19 cellular contexts compared by ENCODE assay signal in genomic region chr7:143299346-143299745, GRCh38. TPM values are rescaled to one million over a fixed set of nuclear protein-coding genes. Genes with fewer than 3 reads are reported as not detected.
DNase-seq lines count a peak whose midpoint lies in the region; ATAC-seq and TF ChIP-seq lines count a peak whose summit lies in the region.
"Had no signal": no experiment of that assay in that cellular context is flagged by ENCODE, and none has a peak within 500 bp of the region (broad histone marks: within the 10 kb centered on the region; RNA-seq: fewer than 3 reads in every experiment).

No MANE protein-coding gene starts in this region.

- peaks cover 51% of the 10 kb centered on the region for H3K36me3 ChIP-seq in CD8-positive, alpha-beta T cell (ENCODE audit: insufficient read depth, low read length)

- no peak overlapping the region for H3K4me3 Mint-ChIP-seq in CD8-positive, alpha-beta T cell
- no peak overlapping the region for H3K4me3 Mint-ChIP-seq in activated T-helper 1 cell treated with anti-CD3 and anti-CD28 coated beads, Interleukin-12 subunit alpha, Interleukin-12 subunit beta, Interleukin-2, Interleukin-4 antibody, amounts not matched to agents 30 ng/mL and 10 ng/mL and 1 ng/mL, durations not matched to agents 14 hours and 24 hours and 36 hours
- no peak overlapping the region for H3K4me3 Mint-ChIP-seq in activated CD8-positive, alpha-beta T cell treated with anti-CD3 and anti-CD28 coated beads, Interleukin-2, amount 10 ng/mL, durations not matched to agents 7 days and 5 days
- H3K4me3 Mint-ChIP-seq: activated CD4-positive, alpha-beta T cell treated with anti-CD3 and anti-CD28 coated beads, Interleukin-2, amount 10 ng/mL, durations not matched to agents 7 days and 5 days had no signal

- CTCF ChIA-PET in CD8-positive, alpha-beta T cell (lab: Charles Lee) = interaction anchor here (0.6 to 9.7 kb wide), 48 partner anchors 8 to 128 kb away, joined by 3 to 180 read pairs (median 5); partner anchors contain the start of genes CASP2, CLCN1 and GSTK1
- CTCF ChIA-PET in activated CD8-positive, alpha-beta T cell treated with anti-CD3 and anti-CD28 coated beads, Interleukin-2, amount 10 ng/mL, durations not matched to agents 7 days and 5 days (lab: Charles Lee) = interaction anchor here (0.7 to 13.9 kb wide), 44 partner anchors 9 to 294 kb away, joined by 3 to 274 read pairs (median 6); partner anchors contain the start of genes CASP2, EPHA1 and GSTK1

- peaks cover 92% of the 10 kb centered on the region for H3K36me3 Mint-ChIP-seq in CD8-positive, alpha-beta T cell
- peaks cover 76% of the 10 kb centered on the region for H3K36me3 Mint-ChIP-seq in activated T-helper 1 cell treated with anti-CD3 and anti-CD28 coated beads, Interleukin-12 subunit alpha, Interleukin-12 subunit beta, Interleukin-2, Interleukin-4 antibody, amounts not matched to agents 30 ng/mL and 10 ng/mL and 1 ng/mL, durations not matched to agents 14 hours and 24 hours and 36 hours (ENCODE audit: low read depth)
- peaks cover 92% of the 10 kb centered on the region for H3K36me3 Mint-ChIP-seq in activated CD8-positive, alpha-beta T cell treated with anti-CD3 and anti-CD28 coated beads, Interleukin-2, amount 10 ng/mL, durations not matched to agents 7 days and 5 days (ENCODE audit: low read depth)

- intact Hi-C loops in CD8-positive, alpha-beta T cell (cut with DNase I, micrococcal nuclease) = loop anchor here in 1 of 2 experiments (1.0 kb wide), 2 partner anchors 11 to 59 kb away; partner anchors contain the start of gene CASP2
- intact Hi-C loops in activated T-helper 1 cell treated with anti-CD3 and anti-CD28 coated beads, Interleukin-12 subunit alpha, Interleukin-12 subunit beta, Interleukin-2, Interleukin-4 antibody, amounts not matched to agents 30 ng/mL and 10 ng/mL and 1 ng/mL, durations not matched to agents 14 hours and 24 hours and 36 hours (cut with micrococcal nuclease) = loop anchor here (1.0 kb wide), 2 partner anchors 10 to 59 kb away; no protein-coding TSS in a partner anchor
- intact Hi-C loops in left ventricle myocardium superior (cut with micrococcal nuclease) = no loop called here

- no peaks in the 10 kb centered on the region for H3K27me3 ChIP-seq in CD8-positive, alpha-beta T cell (ENCODE audit: insufficient read depth, low read length)
- H3K27me3 ChIP-seq: MG63, SJSA1 had no signal

- peaks cover 35% of the 10 kb centered on the region for H3K4me1 Mint-ChIP-seq in CD8-positive, alpha-beta T cell (ENCODE audit: low read depth)
- peaks cover 57% of the 10 kb centered on the region for H3K4me1 Mint-ChIP-seq in activated T-helper 1 cell treated with anti-CD3 and anti-CD28 coated beads, Interleukin-12 subunit alpha, Interleukin-12 subunit beta, Interleukin-2, Interleukin-4 antibody, amounts not matched to agents 30 ng/mL and 10 ng/mL and 1 ng/mL, durations not matched to agents 14 hours and 24 hours and 36 hours (ENCODE audit: low read depth)
- H3K4me1 Mint-ChIP-seq in activated CD8-positive, alpha-beta T cell treated with anti-CD3 and anti-CD28 coated beads, Interleukin-2, amount 10 ng/mL, durations not matched to agents 7 days and 5 days (ENCODE audit: low read depth) = peaks cover 51% of the 10 kb centered on the region

- no peak for ATAC-seq in CD8-positive, alpha-beta T cell
- ATAC-seq in left ventricle myocardium superior (peak; percentile 84), HG03354 (IDR thresholded peaks at IDR 0.05; ENCODE audit: poor library complexity, severe bottlenecking, unreplicated experiment) (no peak)
- ATAC-seq in activated CD8-positive, alpha-beta T cell treated with anti-CD3 and anti-CD28 coated beads, Interleukin-2, amount 10 ng/mL, durations not matched to agents 7 days and 5 days = no peak

- H3K4me1 ChIP-seq in CD8-positive, alpha-beta T cell (ENCODE audit: insufficient read depth, low read length) = peaks cover 9% of the 10 kb centered on the region

- no peak overlapping the region for H3K27ac ChIP-seq in CD8-positive, alpha-beta T cell (ENCODE audit: low read depth, low read length)
- H3K27ac ChIP-seq: SJSA1, thoracic aorta had no signal

- DNase-seq in AG08395 (ENCODE audit: low spot score) = peak; percentile 27
- no peak for DNase-seq in CD8-positive, alpha-beta T cell
- no peak for DNase-seq in activated T-helper 1 cell treated with anti-CD3 and anti-CD28 coated beads, Interleukin-12 subunit alpha, Interleukin-12 subunit beta, Interleukin-2, Interleukin-4 antibody, amounts not matched to agents 30 ng/mL and 10 ng/mL and 1 ng/mL, durations not matched to agents 14 hours and 24 hours and 36 hours (ENCODE audit: low spot score)
- no peak for DNase-seq in left ventricle myocardium superior
- DNase-seq in D341Med (ENCODE audit: low spot score) = no peak
- DNase-seq in activated CD8-positive, alpha-beta T cell treated with anti-CD3 and anti-CD28 coated beads, Interleukin-2, amount 10 ng/mL, durations not matched to agents 7 days and 5 days = no peak
- no peak for DNase-seq in mesenteric fat pad (ENCODE audit: low spot score)
- DNase-seq: AML-193, cerebellar nuclear complex, foreskin melanocyte, MG63, NCI-H1694, T1000 had no signal

- H3K27me3 Mint-ChIP-seq in CD8-positive, alpha-beta T cell (ENCODE audit: low read depth) = no peaks in the 10 kb centered on the region
- H3K27me3 Mint-ChIP-seq in activated T-helper 1 cell treated with anti-CD3 and anti-CD28 coated beads, Interleukin-12 subunit alpha, Interleukin-12 subunit beta, Interleukin-2, Interleukin-4 antibody, amounts not matched to agents 30 ng/mL and 10 ng/mL and 1 ng/mL, durations not matched to agents 14 hours and 24 hours and 36 hours (ENCODE audit: insufficient read depth) = no peaks in the 10 kb centered on the region
- H3K27me3 Mint-ChIP-seq in activated CD8-positive, alpha-beta T cell treated with anti-CD3 and anti-CD28 coated beads, Interleukin-2, amount 10 ng/mL, durations not matched to agents 7 days and 5 days (ENCODE audit: low read depth) = no peaks in the 10 kb centered on the region
- H3K27me3 Mint-ChIP-seq: activated CD4-positive, alpha-beta T cell treated with anti-CD3 and anti-CD28 coated beads, Interleukin-2, amount 10 ng/mL, durations not matched to agents 7 days and 5 days had no signal

- POLR2A ChIA-PET in CD8-positive, alpha-beta T cell (lab: Charles Lee) = interaction anchor here (0.7 to 1.5 kb wide), 6 partner anchors 10 to 109 kb away, joined by 3 to 5 read pairs (median 3); partner anchors contain the start of genes CASP2 and EPHA1
- POLR2A ChIA-PET in activated CD8-positive, alpha-beta T cell treated with anti-CD3 and anti-CD28 coated beads, Interleukin-2, amount 10 ng/mL, durations not matched to agents 7 days and 5 days (lab: Charles Lee) = interaction anchor here (0.8 to 2.8 kb wide), 5 partner anchors 9 to 80 kb away, joined by 3 to 11 read pairs (median 6); partner anchors contain the start of genes CASP2 and GSTK1

- no peak overlapping the region for H3K4me3 ChIP-seq in CD8-positive, alpha-beta T cell (ENCODE audit: low read depth, low read length)
- H3K4me3 ChIP-seq: MG63, SJSA1, thoracic aorta had no signal

- H3K9me3 Mint-ChIP-seq in CD8-positive, alpha-beta T cell = no peaks in the 10 kb centered on the region
- no peaks in the 10 kb centered on the region for H3K9me3 Mint-ChIP-seq in activated T-helper 1 cell treated with anti-CD3 and anti-CD28 coated beads, Interleukin-12 subunit alpha, Interleukin-12 subunit beta, Interleukin-2, Interleukin-4 antibody, amounts not matched to agents 30 ng/mL and 10 ng/mL and 1 ng/mL, durations not matched to agents 14 hours and 24 hours and 36 hours
- H3K9me3 Mint-ChIP-seq in activated CD8-positive, alpha-beta T cell treated with anti-CD3 and anti-CD28 coated beads, Interleukin-2, amount 10 ng/mL, durations not matched to agents 7 days and 5 days (ENCODE audit: insufficient read depth) = no peaks in the 10 kb centered on the region
- H3K9me3 Mint-ChIP-seq: activated CD4-positive, alpha-beta T cell treated with anti-CD3 and anti-CD28 coated beads, Interleukin-2, amount 10 ng/mL, durations not matched to agents 7 days and 5 days had no signal

- no peaks in the 10 kb centered on the region for H3K9me3 ChIP-seq in CD8-positive, alpha-beta T cell (ENCODE audit: low read length)
- H3K9me3 ChIP-seq: MG63, SJSA1, thoracic aorta had no signal

- H3K27ac Mint-ChIP-seq in CD8-positive, alpha-beta T cell = peak overlapping the region; percentile 41
- H3K27ac Mint-ChIP-seq in activated T-helper 1 cell treated with anti-CD3 and anti-CD28 coated beads, Interleukin-12 subunit alpha, Interleukin-12 subunit beta, Interleukin-2, Interleukin-4 antibody, amounts not matched to agents 30 ng/mL and 10 ng/mL and 1 ng/mL, durations not matched to agents 14 hours and 24 hours and 36 hours = peak overlapping the region; percentile 43
- H3K27ac Mint-ChIP-seq in activated CD8-positive, alpha-beta T cell treated with anti-CD3 and anti-CD28 coated beads, Interleukin-2, amount 10 ng/mL, durations not matched to agents 7 days and 5 days = no peak overlapping the region

- no peak for TF ChIP-seq CTCF in CD8-positive, alpha-beta T cell (IDR thresholded peaks at IDR 0.05)

RNA-seq across cellular contexts. Expression of gene CASP2, which starts 11.2 kb away (rescaled TPM):
- 10 to 100 TPM; 16.0 to 19.1 TPM for total RNA-seq in CD8-positive, alpha-beta T cell
- total RNA-seq in activated T-helper 1 cell treated with anti-CD3 and anti-CD28 coated beads, Interleukin-12 subunit alpha, Interleukin-12 subunit beta, Interleukin-2, Interleukin-4 antibody, amounts not matched to agents 30 ng/mL and 10 ng/mL and 1 ng/mL, durations not matched to agents 14 hours and 24 hours and 36 hours = 107 and 110 TPM in 2 replicates
- total RNA-seq in left ventricle myocardium superior (12.6 TPM), mesenteric fat pad (19.0 TPM)
- total RNA-seq in activated CD8-positive, alpha-beta T cell treated with anti-CD3 and anti-CD28 coated beads, Interleukin-2, amount 10 ng/mL, durations not matched to agents 7 days and 5 days = 100 to 1,000 TPM; 111 to 115 TPM

RNA-seq across cellular contexts. Expression of gene TMEM139, which starts 14.6 kb away (rescaled TPM):
- under 1 TPM in 1 of 2 experiments, not detected in 1; 0.24 TPM for total RNA-seq in CD8-positive, alpha-beta T cell
- 0.73 TPM in 1 of 2 replicates, not detected in the other for total RNA-seq in activated T-helper 1 cell treated with anti-CD3 and anti-CD28 coated beads, Interleukin-12 subunit alpha, Interleukin-12 subunit beta, Interleukin-2, Interleukin-4 antibody, amounts not matched to agents 30 ng/mL and 10 ng/mL and 1 ng/mL, durations not matched to agents 14 hours and 24 hours and 36 hours
- total RNA-seq in left ventricle myocardium superior (20.3 TPM), mesenteric fat pad (3.7 TPM)
- under 1 TPM; 0.29 to 0.65 TPM for total RNA-seq in activated CD8-positive, alpha-beta T cell treated with anti-CD3 and anti-CD28 coated beads, Interleukin-2, amount 10 ng/mL, durations not matched to agents 7 days and 5 days
- total RNA-seq: SJSA1 had no signal

RNA-seq across cellular contexts. Expression of gene CLCN1, which starts 16.6 kb away (rescaled TPM):
- not detected for total RNA-seq in CD8-positive, alpha-beta T cell
- total RNA-seq in activated T-helper 1 cell treated with anti-CD3 and anti-CD28 coated beads, Interleukin-12 subunit alpha, Interleukin-12 subunit beta, Interleukin-2, Interleukin-4 antibody, amounts not matched to agents 30 ng/mL and 10 ng/mL and 1 ng/mL, durations not matched to agents 14 hours and 24 hours and 36 hours = not detected in 2 replicates
- not detected for total RNA-seq in left ventricle myocardium superior
- under 1 TPM in 1 of 2 experiments, not detected in 1; 0.13 TPM for total RNA-seq in activated CD8-positive, alpha-beta T cell treated with anti-CD3 and anti-CD28 coated beads, Interleukin-2, amount 10 ng/mL, durations not matched to agents 7 days and 5 days
- total RNA-seq in mesenteric fat pad = 0.22 TPM
- total RNA-seq: HepG2, left lobe of liver, SJSA1 had no signal

RNA-seq across cellular contexts. Expression of gene GSTK1, which starts 36.1 kb away (rescaled TPM):
- total RNA-seq in CD8-positive, alpha-beta T cell = 100 to 1,000 TPM; 200 to 208 TPM
- total RNA-seq in activated T-helper 1 cell treated with anti-CD3 and anti-CD28 coated beads, Interleukin-12 subunit alpha, Interleukin-12 subunit beta, Interleukin-2, Interleukin-4 antibody, amounts not matched to agents 30 ng/mL and 10 ng/mL and 1 ng/mL, durations not matched to agents 14 hours and 24 hours and 36 hours = 134 and 135 TPM in 2 replicates
- total RNA-seq in left ventricle myocardium superior = 303 TPM
- 100 to 1,000 TPM; 254 to 255 TPM for total RNA-seq in activated CD8-positive, alpha-beta T cell treated with anti-CD3 and anti-CD28 coated beads, Interleukin-2, amount 10 ng/mL, durations not matched to agents 7 days and 5 days
- 177 TPM for total RNA-seq in mesenteric fat pad
